ENCODE assay signal across 18 cellular contexts in the genomic region with DNA sequence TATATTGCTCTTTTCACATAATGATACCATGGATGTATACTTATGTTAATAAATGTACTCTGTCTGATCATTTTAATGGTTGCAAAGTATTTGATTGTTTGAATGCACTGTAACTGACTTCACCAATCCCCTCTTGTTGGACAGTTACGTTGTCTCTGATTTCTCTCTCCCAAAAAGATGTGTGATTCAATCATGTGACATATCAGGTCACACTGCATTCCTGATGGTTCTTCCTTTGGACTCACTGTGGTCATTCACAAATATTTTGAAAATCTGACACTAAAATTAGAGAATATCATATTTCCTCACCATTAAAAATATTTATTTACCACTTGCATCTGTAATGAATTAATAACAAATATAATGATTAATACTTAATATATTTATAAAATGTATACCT. TPM values are rescaled to one million over a fixed set of nuclear protein-coding genes. Genes with fewer than 3 reads are reported as not detected.
DNase-seq lines count a peak whose midpoint lies in the region; ATAC-seq and TF ChIP-seq lines count a peak whose summit lies in the region.
"Had no signal": no experiment of that assay in that cellular context is flagged by ENCODE, and none has a peak within 500 bp of the region (broad histone marks: within the 10 kb centered on the region; RNA-seq: fewer than 3 reads in every experiment).

No MANE protein-coding gene starts in this region.

- 0 out of 2 replicates have a peak overlapping the region, but pooled peaks have one; percentile 37 for H2BK20ac ChIP-seq in IMR-90 (ENCODE audit: low read depth, low read length)

- no peak overlapping the region; the same call in 1 of the 2 replicates for H3K18ac ChIP-seq in IMR-90 (ENCODE audit: low read depth, low read length)

- no peak overlapping the region for H4K8ac ChIP-seq in IMR-90 (ENCODE audit: low read depth in 2 of 2, low read length in 2 of 2)

- no peak overlapping the region for H3K27ac ChIP-seq in IMR-90 (ENCODE audit: insufficient read depth, low read length)

- dilution Hi-C loops in IMR-90 (cut with HindIII; ENCODE audit: low sequenced_read_pairs, unreplicated experiment): no loop called here

- no peak for TF ChIP-seq POLR2A in IMR-90 (IDR thresholded peaks at IDR 0.05; ENCODE audit: low read depth, low read length)

- H3K9ac ChIP-seq in IMR-90 (ENCODE audit: low read depth, low read length): no peak overlapping the region

- in situ Hi-C loops in IMR-90 (cut with MboI; ENCODE audit: low sequenced_read_pairs): no loop called here

- H3K9me1 ChIP-seq in IMR-90 (ENCODE audit: insufficient read depth, low read length): peaks cover 7% of the 10 kb centered on the region

- DNase-seq in IMR-90 (no peak), choroid plexus epithelial cell (ENCODE audit: low read depth) (peak; percentile 49), myocyte (ENCODE audit: low read depth) (peak; percentile 46), NCI-H82 treated with DMSO at 0.1 percent for 48 hours (lab: John Stamatoyannopoulos, UW; ENCODE audit: unreplicated experiment) (no peak), NCI-H1092 (lab: John Stamatoyannopoulos, UW) (no peak), KG1 (lab: John Stamatoyannopoulos, UW) (no peak)
- DNase-seq: C1 segment of cervical spinal cord; Calu3; CD4-positive, alpha-beta memory T cell; COR-L47; DMS53; DMS79 treated with DMSO at 0.1 percent for 48 hours; GF-D8; H9; HFFc6 had no signal

- H2AK5ac ChIP-seq in IMR-90 (ENCODE audit: low read depth, low read length): no peak overlapping the region

- H3K79me1 ChIP-seq in IMR-90 (ENCODE audit: low read depth in 1 of 2, low read length in 2 of 2): 0 out of 4 replicates have a peak, but pooled peaks cover 0 to 3% of the 10 kb centered on the region in 2 experiments

- no peaks in the 10 kb centered on the region for H3K27me3 ChIP-seq in IMR-90 (ENCODE audit: control insufficient read depth, insufficient read depth, low read length)

- no peak overlapping the region for H2AK9ac ChIP-seq in IMR-90 (replicated peaks; ENCODE audit: low read depth, low read length, poor library complexity)

- H3K4me3 ChIP-seq in IMR-90 (ENCODE audit: insufficient read depth, low read depth, low read length): no peak overlapping the region
- H3K4me3 ChIP-seq in choroid plexus epithelial cell (ENCODE audit: low read depth, low read length): no peak overlapping the region
- H3K4me3 ChIP-seq: GM23338 had no signal

- no peak overlapping the region for H3K14ac ChIP-seq in IMR-90 (replicated peaks; ENCODE audit: low read depth, low read length)

- no peak for TF ChIP-seq RAD21 in IMR-90 (IDR thresholded peaks at IDR 0.05; ENCODE audit: low read length)

- no peaks in the 10 kb centered on the region for H4K20me1 ChIP-seq in IMR-90 (ENCODE audit: insufficient read depth, low read length)

- H2BK120ac ChIP-seq in IMR-90 (ENCODE audit: low read depth, low read length): no peak overlapping the region

- no peak for TF ChIP-seq CTCF in IMR-90 (conservative IDR thresholded peaks at IDR 0.05; ENCODE audit: low read depth, low read length)
- no peak for TF ChIP-seq CTCF in choroid plexus epithelial cell (conservative IDR thresholded peaks at IDR 0.05; ENCODE audit: low read depth, low read length)

- H4K91ac ChIP-seq in IMR-90 (ENCODE audit: insufficient read depth, low read depth, low read length): no peak overlapping the region

- intact Hi-C loops in IMR-90 (cut with micrococcal nuclease): no loop called here

- POLR2A ChIA-PET in IMR-90 (lab: Charles Lee; ENCODE audit: unreplicated experiment): no interaction called here

- no peak overlapping the region for H4K5ac ChIP-seq in IMR-90 (ENCODE audit: low read depth, low read length)

- no peak overlapping the region for H3K4ac ChIP-seq in IMR-90 (ENCODE audit: low read depth, low read length)

- H2BK15ac ChIP-seq in IMR-90 (ENCODE audit: low read depth, low read length): no peak overlapping the region

- no peaks in the 10 kb centered on the region for H3K36me3 ChIP-seq in IMR-90 (ENCODE audit: control insufficient read depth, insufficient read depth, low read length)

- H2AFZ ChIP-seq in IMR-90 (replicated peaks; ENCODE audit: low read length, poor library complexity): no peak overlapping the region
- H2AFZ ChIP-seq: GM23338 had no signal

- H3K9me3 ChIP-seq in IMR-90 (ENCODE audit: control insufficient read depth, insufficient read depth, low read length): no peaks in the 10 kb centered on the region; the same call in 1 of the 2 replicates

- H3K4me1 ChIP-seq in IMR-90 (ENCODE audit: control insufficient read depth, insufficient read depth, low read length): peaks cover 16% of the 10 kb centered on the region

- no peak overlapping the region for H3K23ac ChIP-seq in IMR-90 (ENCODE audit: low read depth, low read length)

- no peak overlapping the region for H3K4me2 ChIP-seq in IMR-90 (ENCODE audit: low read depth, low read length)
- H3K4me2 ChIP-seq: GM23338 had no signal

- ATAC-seq in IMR-90 (ENCODE audit: low read depth): no peak
- ATAC-seq: GM23338, HCT116 had no signal

- H3K56ac ChIP-seq in IMR-90 (ENCODE audit: extremely low read depth, insufficient read depth, low read length): no peak overlapping the region

- CTCF ChIA-PET in IMR-90 (lab: Yijun Ruan, JAX): no interaction called here

- BruUV-seq in IMR-90 (replicated peaks; lab: Mats Ljungman, UMichigan): no TSS peak

- H2BK5ac ChIP-seq in IMR-90 (ENCODE audit: low read depth, low read length, poor library complexity, severe bottlenecking): no peak overlapping the region

- WGBS in IMR-90 (ENCODE audit: extremely low coverage in 2 of 2, insufficient read length in 1 of 2), 2 experiments: no CpG with 5 or more reads among the region's 1 CpG

TF ChIP-seq in IMR-90, 13 proteins besides CTCF, POLR2A, EP300 and RAD21:
- no peak for TF ChIP-seq MAFK (IDR thresholded peaks at IDR 0.05; ENCODE audit: low read depth, low read length)
- TF ChIP-seq CEBPB (IDR thresholded peaks at IDR 0.05; ENCODE audit: low read depth, low read length): no peak
- TF ChIP-seq MAZ (IDR thresholded peaks at IDR 0.05; ENCODE audit: borderline replicate concordance, low read depth, low read length): no peak
- TF ChIP-seq RFX5 (IDR thresholded peaks at IDR 0.05; ENCODE audit: low read depth, low read length): no peak

RNA-seq across cellular contexts. Expression of a gene that starts 22.2 kb away (rescaled TPM):
- 1.6 and 2.2 TPM in 2 replicates for total RNA-seq in IMR-90 (2012; rRNA removed)
- 1.0 and 1.4 TPM in 2 replicates for polyA plus RNA-seq in IMR-90 (2012; rRNA removed)
- 0.45 and 0.50 TPM in 2 replicates for polyA plus RNA-seq in IMR-90 (2012; cell fraction: cytosol; rRNA removed)
- 0.26 and 1.4 TPM in 2 replicates for polyA plus RNA-seq in IMR-90 (2012; cell fraction: nucleus; rRNA removed; ENCODE audit: low replicate concordance)
- 0.16 and 0.24 TPM in 2 replicates for total RNA-seq in myocyte
- polyA plus RNA-seq in myocyte (2012): 0.11 TPM
- total RNA-seq: CD4-positive, alpha-beta memory T cell; G401; HFFc6 had no signal
- polyA plus RNA-seq: CD4-positive, alpha-beta memory T cell had no signal

Comparison
In these comparisons a context has a peak if more than half of its experiments do, and no peak if none do; other contexts are left out.
1. DNase-seq: peak in choroid plexus epithelial cell (single experiment) and myocyte (single experiment); none in IMR-90 (single experiment), NCI-H82 treated with DMSO at 0.1 percent for 48 hours (single experiment), NCI-H1092 (single experiment) and KG1 (single experiment).